ENCODE assay signal across 8 cellular contexts in the genomic region with DNA sequence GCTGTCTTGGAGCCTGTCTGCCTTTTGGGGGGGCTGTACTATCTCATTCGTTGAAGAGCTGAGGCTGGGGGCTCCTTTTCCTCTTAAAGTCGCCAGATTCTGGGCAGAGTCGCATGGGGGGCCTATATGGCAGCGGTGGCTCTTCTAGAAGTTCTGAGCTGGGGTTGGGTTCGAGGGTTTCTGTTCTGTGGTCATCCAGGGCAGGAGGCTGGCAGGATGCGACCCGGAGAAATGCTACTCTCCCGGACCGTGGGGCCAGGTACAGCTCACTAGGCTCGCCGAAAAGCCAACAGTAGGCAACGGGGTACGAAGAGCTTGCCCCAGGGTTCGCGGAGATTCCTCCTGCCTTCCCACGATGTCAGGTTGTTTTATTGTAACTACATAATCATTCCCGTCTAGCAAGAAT. TPM values are rescaled to one million over a fixed set of nuclear protein-coding genes. Genes with fewer than 3 reads are reported as not detected.
DNase-seq lines count a peak whose midpoint lies in the region; ATAC-seq and TF ChIP-seq lines count a peak whose summit lies in the region.

No MANE protein-coding gene starts in this region.

- in situ Hi-C loops in G401 (cut with HindIII; ENCODE audit: low sequenced_read_pairs) = no loop called here

- no peaks in the 10 kb centered on the region for H3K9me3 Mint-ChIP-seq in stimulated activated naive CD8-positive, alpha-beta T cell treated with anti-CD3 and anti-CD28 coated beads, Interleukin-15, amount 100 ng/mL, for 72 hours
- H3K9me3 Mint-ChIP-seq in natural killer cell = no peaks in the 10 kb centered on the region

- no peak overlapping the region for H3K27ac Mint-ChIP-seq in stimulated activated naive CD8-positive, alpha-beta T cell treated with anti-CD3 and anti-CD28 coated beads, Interleukin-15, amount 100 ng/mL, for 72 hours
- no peak overlapping the region for H3K27ac Mint-ChIP-seq in natural killer cell

- H3K4me1 Mint-ChIP-seq in stimulated activated naive CD8-positive, alpha-beta T cell treated with anti-CD3 and anti-CD28 coated beads, Interleukin-15, amount 100 ng/mL, for 72 hours = peaks cover 42% of the 10 kb centered on the region
- peaks cover 20 to 31% of the 10 kb centered on the region in 2 donors for H3K4me1 Mint-ChIP-seq in natural killer cell

- no peak overlapping the region for H3K27ac ChIP-seq in coronary artery

- no peak for ATAC-seq in stimulated activated naive CD8-positive, alpha-beta T cell treated with anti-CD3 and anti-CD28 coated beads, Interleukin-15, amount 100 ng/mL, for 72 hours
- ATAC-seq in stimulated activated naive CD8-positive, alpha-beta T cell treated with anti-CD3 and anti-CD28 coated beads, Interleukin-15, Interleukin-2, amounts not matched to agents 100 U/mL and 50 U/mL, for 24 hours = no peak
- ATAC-seq in natural killer cell (no peak), HG02973 (IDR thresholded peaks at IDR 0.05; ENCODE audit: unreplicated experiment) (no peak)

- peaks cover 70% of the 10 kb centered on the region for H3K27me3 Mint-ChIP-seq in stimulated activated naive CD8-positive, alpha-beta T cell treated with anti-CD3 and anti-CD28 coated beads, Interleukin-15, amount 100 ng/mL, for 72 hours
- H3K27me3 Mint-ChIP-seq in natural killer cell (ENCODE audit: low read depth in 2 of 2) = peaks cover 41 to 51% of the 10 kb centered on the region in 2 donors

- intact Hi-C loops in natural killer cell (cut with micrococcal nuclease) = loop anchor here (10.0 kb wide), 1 partner anchor 1053 kb away; a partner anchor contains a TSS

- no peak for TF ChIP-seq CTCF in coronary artery (IDR thresholded peaks at IDR 0.05)
- no peak for TF ChIP-seq CTCF in natural killer cell (IDR thresholded peaks at IDR 0.05)

- no peaks in the 10 kb centered on the region for H3K36me3 Mint-ChIP-seq in natural killer cell

- DNase-seq in stimulated activated naive CD8-positive, alpha-beta T cell treated with anti-CD3 and anti-CD28 coated beads, Interleukin-15, amount 100 ng/mL, for 72 hours = no peak
- no peak for DNase-seq in stimulated activated naive CD8-positive, alpha-beta T cell treated with anti-CD3 and anti-CD28 coated beads, Interleukin-15, Interleukin-2, amounts not matched to agents 100 U/mL and 50 U/mL, for 24 hours
- DNase-seq in coronary artery (ENCODE audit: low spot score) (no peak), natural killer cell (no peak), G401 (ENCODE audit: low spot score) (no peak), glomerular visceral epithelial cell (ENCODE audit: extremely low spot score) (no peak), NCI-H2196 (lab: John Stamatoyannopoulos, UW; ENCODE audit: unreplicated experiment) (no peak)

- peak overlapping the region; percentile 87 to 89 for H3K4me3 Mint-ChIP-seq in stimulated activated naive CD8-positive, alpha-beta T cell treated with anti-CD3 and anti-CD28 coated beads, Interleukin-15, amount 100 ng/mL, for 72 hours
- peak overlapping the region; percentile 92 for H3K4me3 Mint-ChIP-seq in natural killer cell

- peak overlapping the region; percentile 73 for H3K4me3 ChIP-seq in coronary artery

RNA-seq across cellular contexts. Expression of a gene that starts 1.9 kb away (rescaled TPM):
- total RNA-seq in natural killer cell = under 1 TPM in 1 of 3 donors, not detected in 2; 0.49 TPM
- total RNA-seq in G401 (2014; rRNA removed; shearing (Covaris generic)) = 0.58 and 4.3 TPM in 2 replicates

RNA-seq across cellular contexts. Expression of a gene that starts 30.6 kb away (rescaled TPM):
- total RNA-seq in natural killer cell = 100 to 1,000 TPM; 611 to 754 (median 650) TPM
- total RNA-seq in G401 (2014; rRNA removed; shearing (Covaris generic)) = 1,095 and 1,317 TPM in 2 replicates
